ENCODE assay signal across 18 cellular contexts in the genomic region with DNA sequence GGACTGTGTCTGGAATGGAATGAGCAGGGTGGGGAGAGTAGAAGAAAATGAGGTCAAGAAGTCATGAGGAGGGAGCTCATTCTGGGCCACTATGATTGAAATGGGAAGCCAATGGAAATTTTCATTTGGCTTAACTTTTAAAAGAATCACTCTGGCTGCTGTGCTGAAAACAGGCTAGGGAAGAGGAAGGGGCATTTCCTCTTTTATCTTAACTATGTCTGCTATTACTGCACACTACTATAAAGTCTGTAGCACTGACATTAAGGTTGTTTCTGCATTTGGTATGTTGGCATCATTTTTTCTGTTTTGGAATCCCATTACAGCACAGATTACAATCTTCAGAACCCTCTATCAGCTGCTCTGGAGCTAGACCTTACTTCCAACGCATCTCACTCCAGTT. TPM values are rescaled to one million over a fixed set of nuclear protein-coding genes. Genes with fewer than 3 reads are reported as not detected.
A peak's percentile ranks its signal among the peaks of the same experiment; 100 is the strongest.
DNase-seq lines count a peak whose midpoint lies in the region; ATAC-seq, FAIRE-seq and TF ChIP-seq lines count a peak whose summit lies in the region.
"Had no signal": no experiment of that assay in that cellular context is flagged by ENCODE, and none has a peak within 500 bp of the region (broad histone marks: within the 10 kb centered on the region; RNA-seq: fewer than 3 reads in every experiment).

No MANE protein-coding gene starts in this region.

- CTCF ChIA-PET in activated CD4-positive, alpha-beta memory T cell treated with anti-CD3 and anti-CD28 coated beads for 36 hours (lab: Charles Lee), result interaction anchor here (0.6 to 1.7 kb wide), 2 partner anchors 122 to 123 kb away, joined by 6 read pairs; no protein-coding TSS in a partner anchor

- H3K4me1 Mint-ChIP-seq in activated CD4-positive, alpha-beta memory T cell treated with anti-CD3 and anti-CD28 coated beads for 36 hours (ENCODE audit: low read depth), result peaks cover 32% of the 10 kb centered on the region
- peaks cover 14% of the 10 kb centered on the region for H3K4me1 Mint-ChIP-seq in memory B cell

- intact Hi-C loops in activated CD4-positive, alpha-beta memory T cell treated with anti-CD3 and anti-CD28 coated beads for 36 hours (cut with micrococcal nuclease), result loop anchor here (10.0 kb wide), 1 partner anchor 516 kb away; a partner anchor contains a TSS
- intact Hi-C loops in right cardiac atrium (cut with DNase I), result loop anchor here in 2 of 4 donors (10.0 kb wide), 2 partner anchors 106 to 144 kb away; no protein-coding TSS in a partner anchor

- no peaks in the 10 kb centered on the region for H3K27me3 Mint-ChIP-seq in activated CD4-positive, alpha-beta memory T cell treated with anti-CD3 and anti-CD28 coated beads for 36 hours
- no peaks in the 10 kb centered on the region for H3K27me3 Mint-ChIP-seq in memory B cell

- WGBS in right cardiac atrium, result 67% methylated on average over 1 of the region's 1 CpG

- H3K36me3 Mint-ChIP-seq in activated CD4-positive, alpha-beta memory T cell treated with anti-CD3 and anti-CD28 coated beads for 36 hours, result peaks cover 59% of the 10 kb centered on the region
- peaks cover 30% of the 10 kb centered on the region for H3K36me3 Mint-ChIP-seq in memory B cell

- peak overlapping the region; percentile 46 for H3K27ac Mint-ChIP-seq in activated CD4-positive, alpha-beta memory T cell treated with anti-CD3 and anti-CD28 coated beads for 36 hours
- H3K27ac Mint-ChIP-seq in memory B cell, result peak overlapping the region; percentile 35

- no peak for FAIRE-seq in GM12891 (lab: Jason Lieb, UNC)
- FAIRE-seq: keratinocyte had no signal

- peak; percentile 80 for ATAC-seq in memory B cell (ENCODE audit: low read depth)
- ATAC-seq in right cardiac atrium, result no peak
- ATAC-seq in GM18511 (IDR thresholded peaks at IDR 0.05; ENCODE audit: unreplicated experiment), result no peak
- ATAC-seq: activated CD4-positive, CD25-positive, alpha-beta regulatory T cell treated with anti-CD3 and anti-CD28 coated beads, Interleukin-2, amount 50 U/mL, for 24 hours had no signal

- no peaks in the 10 kb centered on the region for H3K9me3 Mint-ChIP-seq in activated CD4-positive, alpha-beta memory T cell treated with anti-CD3 and anti-CD28 coated beads for 36 hours
- H3K9me3 Mint-ChIP-seq in memory B cell, result no peaks in the 10 kb centered on the region

- no peak overlapping the region for H3K27ac ChIP-seq in right cardiac atrium (ENCODE audit: low read length)
- H3K27ac ChIP-seq: breast epithelium had no signal

- no peaks in the 10 kb centered on the region for H3K9me3 ChIP-seq in right cardiac atrium (ENCODE audit: control insufficient read depth, low read length)
- H3K9me3 ChIP-seq: breast epithelium had no signal

- no peaks in the 10 kb centered on the region for H3K4me1 ChIP-seq in right cardiac atrium (ENCODE audit: control insufficient read depth, insufficient read depth, low read length)
- H3K4me1 ChIP-seq: breast epithelium had no signal

- H3K4me3 ChIP-seq in right cardiac atrium (ENCODE audit: low read length), result no peak overlapping the region
- H3K4me3 ChIP-seq: breast epithelium had no signal

- DNase-seq in CD1c-positive myeloid dendritic cell (ENCODE audit: extremely low spot score) (peak; percentile 68), GM12891 (ENCODE audit: insufficient read length, low spot score) (no peak), memory B cell (ENCODE audit: low spot score in 2 of 2) (no peak), hippocampal formation (lab: John Stamatoyannopoulos, UW) (no peak), right cardiac atrium (no peak)
- DNase-seq in activated CD4-positive, alpha-beta memory T cell treated with anti-CD3 and anti-CD28 coated beads for 36 hours, result no peak
- DNase-seq: activated effector memory CD4-positive, alpha-beta T cell treated with anti-CD3 and anti-CD28 coated beads, Interleukin-2, amount 50 U/mL, for 16 hours; GF-D8; NCI-H2081 treated with DMSO at 0.1 percent for 48 hours; NCI-H82; SHP77 treated with DMSO at 0.1 percent for 48 hours; stimulated activated CD4-positive, alpha-beta T cell treated with anti-CD3 and anti-CD28 coated beads, Interleukin-4, amount 100 ng/mL, for 1 hour had no signal

- POLR2A ChIA-PET in activated CD4-positive, alpha-beta memory T cell treated with anti-CD3 and anti-CD28 coated beads for 36 hours (lab: Charles Lee), result no interaction called here

- no peak overlapping the region for H3K4me3 Mint-ChIP-seq in activated CD4-positive, alpha-beta memory T cell treated with anti-CD3 and anti-CD28 coated beads for 36 hours
- H3K4me3 Mint-ChIP-seq in memory B cell, result peak overlapping the region; percentile 66

- no peak for TF ChIP-seq POLR2A in GM12891 (IDR thresholded peaks at IDR 0.05; ENCODE audit: low read depth, low read length)

- no peaks in the 10 kb centered on the region for H3K27me3 ChIP-seq in right cardiac atrium (ENCODE audit: control insufficient read depth, insufficient read depth)
- H3K27me3 ChIP-seq: breast epithelium had no signal

TF ChIP-seq in GM12891, 5 proteins besides CTCF, POLR2A, EP300 and RAD21:
- peak; percentile 75 for TF ChIP-seq SPI1 (IDR thresholded peaks at IDR 0.05; ENCODE audit: low read depth, low read length)
- TF ChIP-seq PAX5 (IDR thresholded peaks at IDR 0.05; ENCODE audit: insufficient read depth, low read length, severe bottlenecking), result no peak

RNA-seq across cellular contexts. Expression of a gene that starts 8.2 kb away (rescaled TPM):
- polyA plus RNA-seq in GM12891 (2012; ENCODE audit: low read depth, missing spikeins), result 26.1 TPM
- 10 to 100 TPM; 58.3 to 62.3 TPM for total RNA-seq in activated CD4-positive, alpha-beta memory T cell treated with anti-CD3 and anti-CD28 coated beads for 36 hours
- total RNA-seq in right cardiac atrium, result 10 to 100 TPM; 20.2 to 30.2 (median 23.7) TPM
- 11.7 TPM for polyA plus RNA-seq in right cardiac atrium

RNA-seq across cellular contexts. Expression of a gene that starts 45.0 kb away (rescaled TPM):
- polyA plus RNA-seq in GM12891 (2012; ENCODE audit: low read depth, missing spikeins), result 17.7 TPM
- 10 to 100 TPM; 37.2 to 40.9 TPM for total RNA-seq in activated CD4-positive, alpha-beta memory T cell treated with anti-CD3 and anti-CD28 coated beads for 36 hours
- 10 to 100 TPM; 33.9 to 40.6 (median 36.3) TPM for total RNA-seq in right cardiac atrium
- 16.2 TPM for polyA plus RNA-seq in right cardiac atrium

RNA-seq across cellular contexts. Expression of a gene that starts 53.0 kb away (rescaled TPM):
- not detected for polyA plus RNA-seq in GM12891 (2012; ENCODE audit: low read depth, missing spikeins)
- not detected for total RNA-seq in activated CD4-positive, alpha-beta memory T cell treated with anti-CD3 and anti-CD28 coated beads for 36 hours
- not detected for total RNA-seq in right cardiac atrium
- polyA plus RNA-seq in right cardiac atrium, result not detected
- total RNA-seq: breast epithelium, H4, LHCN-M2 had no signal
- polyA plus RNA-seq: keratinocyte had no signal
